1 cellular context compared by ENCODE assay signal in the genomic region with DNA sequence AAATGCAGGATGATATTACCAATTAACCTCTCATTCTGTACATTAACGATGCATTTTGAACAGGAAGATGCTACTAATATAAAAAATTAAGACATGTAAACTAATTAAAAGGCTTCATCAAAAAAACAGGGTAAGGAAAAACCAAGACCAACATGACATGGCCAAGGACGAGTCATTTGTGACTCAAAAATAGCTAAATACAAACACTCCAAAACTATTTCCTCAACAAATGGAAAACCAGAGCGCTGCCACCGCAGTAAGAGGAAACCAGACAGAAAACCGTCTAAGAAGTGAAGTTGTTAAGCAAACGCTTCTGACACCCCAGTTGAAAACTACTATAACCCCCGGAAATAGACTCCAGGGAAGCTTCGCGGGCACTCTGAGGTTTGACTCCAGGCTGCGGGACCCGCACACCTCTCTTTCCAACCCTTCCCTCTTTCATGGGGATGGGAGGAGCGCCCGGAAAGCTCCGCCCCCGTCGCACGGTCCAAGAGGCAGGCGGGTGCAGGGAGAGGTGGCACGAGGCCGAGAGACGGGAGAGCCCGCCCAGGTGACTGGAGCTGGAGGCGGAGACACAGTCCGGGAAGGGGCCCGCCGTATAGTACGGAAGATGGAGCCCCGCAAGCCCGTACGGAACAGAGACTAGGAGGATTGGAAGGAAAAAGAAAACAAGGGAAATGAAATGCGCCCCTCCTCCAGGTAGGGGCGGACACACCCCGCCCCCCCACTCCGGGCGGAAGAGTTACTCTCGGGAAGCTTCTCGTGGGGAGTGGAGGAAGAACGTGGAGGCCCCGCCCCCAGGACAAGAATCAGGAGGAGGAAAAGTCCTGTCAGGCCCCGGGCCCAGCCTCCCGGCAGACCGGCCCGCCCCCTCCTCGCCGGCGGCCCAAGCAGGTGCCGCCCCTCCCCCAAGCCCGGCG.
TF ChIP-seq lines count a peak whose summit lies in the region.

No MANE protein-coding gene starts in this region.

TF ChIP-seq in HCT116, 20 proteins besides CTCF, POLR2A, EP300 and RAD21:
- TF ChIP-seq CEBPB (IDR thresholded peaks at IDR 0.05; ENCODE audit: low read depth) (no peak), SP1 (IDR thresholded peaks at IDR 0.05; ENCODE audit: low read depth) (peak; percentile 54), ZNF274 (IDR thresholded peaks at IDR 0.05; ENCODE audit: low read depth, low read length) (no peak), ELF1 (IDR thresholded peaks at IDR 0.05; ENCODE audit: borderline replicate concordance, low read depth) (peak; percentile 7; the same call in 1 of the 2 replicates), TCF7L2 (IDR thresholded peaks at IDR 0.05; ENCODE audit: borderline replicate concordance, extremely low read depth, insufficient read depth, insufficient read length) (no peak), EGR1 (IDR thresholded peaks at IDR 0.05; ENCODE audit: low read depth) (peak; percentile 77), ZFX (IDR thresholded peaks at IDR 0.05) (0 out of 2 replicates have a peak, but pooled peaks have one; percentile 16), SIN3A (IDR thresholded peaks at IDR 0.05; ENCODE audit: low read depth) (peak; percentile 11; the same call in 1 of the 2 replicates), SRF (IDR thresholded peaks at IDR 0.05; ENCODE audit: low read depth) (0 out of 2 replicates have a peak, but pooled peaks have one; percentile 23), POLR2AphosphoS5 (IDR thresholded peaks at IDR 0.05; ENCODE audit: low read depth, low read length) (peak; percentile 58), YY1 (IDR thresholded peaks at IDR 0.05; ENCODE audit: extremely low read depth, insufficient replicate concordance, low read depth, low read length) (no peak)
- TF ChIP-seq, protein P1, sequence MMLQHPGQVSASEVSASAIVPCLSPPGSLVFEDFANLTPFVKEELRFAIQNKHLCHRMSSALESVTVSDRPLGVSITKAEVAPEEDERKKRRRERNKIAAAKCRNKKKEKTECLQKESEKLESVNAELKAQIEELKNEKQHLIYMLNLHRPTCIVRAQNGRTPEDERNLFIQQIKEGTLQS (IDR thresholded peaks at IDR 0.05): no peak
- TF ChIP-seq, protein P2, sequence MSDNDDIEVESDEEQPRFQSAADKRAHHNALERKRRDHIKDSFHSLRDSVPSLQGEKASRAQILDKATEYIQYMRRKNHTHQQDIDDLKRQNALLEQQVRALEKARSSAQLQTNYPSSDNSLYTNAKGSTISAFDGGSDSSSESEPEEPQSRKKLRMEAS (IDR thresholded peaks at IDR 0.05): peak; percentile 84
- TF ChIP-seq, protein P3, sequence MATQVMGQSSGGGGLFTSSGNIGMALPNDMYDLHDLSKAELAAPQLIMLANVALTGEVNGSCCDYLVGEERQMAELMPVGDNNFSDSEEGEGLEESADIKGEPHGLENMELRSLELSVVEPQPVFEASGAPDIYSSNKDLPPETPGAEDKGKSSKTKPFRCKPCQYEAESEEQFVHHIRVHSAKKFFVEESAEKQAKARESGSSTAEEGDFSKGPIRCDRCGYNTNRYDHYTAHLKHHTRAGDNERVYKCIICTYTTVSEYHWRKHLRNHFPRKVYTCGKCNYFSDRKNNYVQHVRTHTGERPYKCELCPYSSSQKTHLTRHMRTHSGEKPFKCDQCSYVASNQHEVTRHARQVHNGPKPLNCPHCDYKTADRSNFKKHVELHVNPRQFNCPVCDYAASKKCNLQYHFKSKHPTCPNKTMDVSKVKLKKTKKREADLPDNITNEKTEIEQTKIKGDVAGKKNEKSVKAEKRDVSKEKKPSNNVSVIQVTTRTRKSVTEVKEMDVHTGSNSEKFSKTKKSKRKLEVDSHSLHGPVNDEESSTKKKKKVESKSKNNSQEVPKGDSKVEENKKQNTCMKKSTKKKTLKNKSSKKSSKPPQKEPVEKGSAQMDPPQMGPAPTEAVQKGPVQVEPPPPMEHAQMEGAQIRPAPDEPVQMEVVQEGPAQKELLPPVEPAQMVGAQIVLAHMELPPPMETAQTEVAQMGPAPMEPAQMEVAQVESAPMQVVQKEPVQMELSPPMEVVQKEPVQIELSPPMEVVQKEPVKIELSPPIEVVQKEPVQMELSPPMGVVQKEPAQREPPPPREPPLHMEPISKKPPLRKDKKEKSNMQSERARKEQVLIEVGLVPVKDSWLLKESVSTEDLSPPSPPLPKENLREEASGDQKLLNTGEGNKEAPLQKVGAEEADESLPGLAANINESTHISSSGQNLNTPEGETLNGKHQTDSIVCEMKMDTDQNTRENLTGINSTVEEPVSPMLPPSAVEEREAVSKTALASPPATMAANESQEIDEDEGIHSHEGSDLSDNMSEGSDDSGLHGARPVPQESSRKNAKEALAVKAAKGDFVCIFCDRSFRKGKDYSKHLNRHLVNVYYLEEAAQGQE (IDR thresholded peaks at IDR 0.05; ENCODE audit: low read depth): no peak
